19 cellular contexts compared by ENCODE assay signal in the genomic region with DNA sequence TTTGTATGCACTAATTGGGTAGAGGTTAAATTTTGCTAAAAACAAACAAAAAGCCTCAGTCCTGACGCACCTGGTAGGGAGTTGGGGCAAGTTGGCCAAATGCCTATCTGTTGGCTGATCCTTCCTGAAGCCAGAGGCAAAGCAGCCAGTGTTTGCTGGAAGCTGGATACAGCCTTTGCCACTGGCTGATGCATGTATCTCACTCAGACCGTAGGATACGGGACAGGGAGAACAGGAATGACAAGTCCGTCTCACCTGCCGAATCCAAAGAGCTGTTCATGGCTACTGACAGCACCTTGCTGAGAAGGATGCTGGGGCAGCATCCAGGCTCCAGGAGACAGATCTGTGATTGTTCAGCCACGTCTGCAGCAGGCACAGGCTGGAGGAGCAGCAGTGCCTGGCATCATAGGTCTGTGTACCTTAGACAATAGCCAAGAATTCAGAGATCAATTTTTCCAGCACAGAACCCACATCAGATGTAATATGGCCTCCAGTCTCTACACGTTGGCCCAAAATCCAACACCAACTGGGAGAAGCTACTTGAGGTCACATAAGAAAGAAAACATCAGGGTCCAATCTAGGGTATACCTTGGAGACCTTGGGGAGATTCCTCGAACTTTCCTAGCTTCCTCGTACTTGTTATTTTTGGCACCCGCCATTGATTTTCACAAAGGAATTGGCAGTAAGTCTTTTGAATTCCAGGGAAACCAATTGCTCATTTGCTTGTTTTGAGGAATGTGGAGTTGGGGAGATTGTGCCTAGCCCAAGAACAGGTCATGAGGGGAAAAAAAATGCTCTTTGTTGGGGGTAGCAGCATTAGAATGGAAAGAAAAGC.
DNase-seq lines count a peak whose midpoint lies in the region; ATAC-seq, FAIRE-seq and TF ChIP-seq lines count a peak whose summit lies in the region.
"Had no signal": no experiment of that assay in that cellular context is flagged by ENCODE, and none has a peak within 500 bp of the region (broad histone marks: within the 10 kb centered on the region; RNA-seq: fewer than 3 reads in every experiment).

No MANE protein-coding gene starts in this region.

- CTCF ChIA-PET in HEK293 (lab: Yijun Ruan, JAX) = interaction anchor here (0.9 kb wide), 1 partner anchor 43 kb away, joined by 3 read pairs; no protein-coding TSS in a partner anchor
- CTCF ChIA-PET in PC-9 (lab: Charles Lee) = interaction anchor here (0.6 kb wide), 1 partner anchor 85 kb away, joined by 5 read pairs; no protein-coding TSS in a partner anchor

- TF ChIP-seq CTCF in HEK293 (tag by site-specific recombination; IDR thresholded peaks at IDR 0.05) = no peak
- no peak for TF ChIP-seq CTCF in PC-9 (conservative IDR thresholded peaks at IDR 0.05)
- TF ChIP-seq CTCF in endodermal cell (conservative IDR thresholded peaks at IDR 0.05) = no peak
- TF ChIP-seq CTCF in mucosa of descending colon (IDR thresholded peaks at IDR 0.05) = no peak

- peaks cover 66% of the 10 kb centered on the region for H3F3A ChIP-seq in PC-9 (ENCODE audit: insufficient read depth, low read depth)

- intact Hi-C loops in PC-9 (cut with micrococcal nuclease; ENCODE audit: unreplicated experiment) (no loop called here), mucosa of descending colon (cut with DNase I, micrococcal nuclease) (no loop called here)

- H3K9me2 ChIP-seq in PC-9 (ENCODE audit: insufficient read depth) = no peaks in the 10 kb centered on the region

- peak; percentile 69 to 94 for DNase-seq in PC-9
- peak; percentile 7 for DNase-seq in endodermal cell
- no peak for DNase-seq in mucosa of descending colon
- no peak for DNase-seq in GM12892 (ENCODE audit: insufficient read length)
- no peak for DNase-seq in foreskin melanocyte
- DNase-seq: activated CD4-positive, alpha-beta T cell treated with anti-CD3 and anti-CD28 coated beads, Interleukin-2, amount 50 U/mL, for 48 hours; activated naive CD4-positive, alpha-beta T cell treated with anti-CD3 and anti-CD28 coated beads, Interleukin-2, amount 10 ng/mL, durations not matched to agents 7 days and 5 days; activated T-cell treated with anti-CD3 and anti-CD28 coated beads for 4 hours; cortex of kidney; head of caudate nucleus; naive B cell; NCI-H1105 treated with DMSO at 0.1 percent for 48 hours; T-helper 1 cell had no signal

- TF ChIP-seq POLR2A in GM12892 (IDR thresholded peaks at IDR 0.05; ENCODE audit: low read depth, low read length) = no peak

- 91 to 95% methylated on average over 6 to 10 of the region's 10 CpGs for WGBS in endodermal cell (ENCODE audit: insufficient coverage in 1 of 2, insufficient read length in 1 of 2), 2 experiments

- no TSS peak for BruUV-seq in PC-9 (replicated peaks; lab: Mats Ljungman, UMichigan)

- H2AFZ ChIP-seq in PC-9 = peak overlapping the region; percentile 17; the same call in 1 of the 2 replicates
- H2AFZ ChIP-seq: parathyroid adenoma had no signal

- no peaks in the 10 kb centered on the region for H3K36me3 Mint-ChIP-seq in endodermal cell (ENCODE audit: low read depth)
- H3K36me3 Mint-ChIP-seq: activated naive CD4-positive, alpha-beta T cell treated with anti-CD3 and anti-CD28 coated beads, Interleukin-2, amount 10 ng/mL, durations not matched to agents 7 days and 5 days; brain; naive B cell had no signal

- ATAC-seq in mucosa of descending colon (peak; percentile 31), GM18868 (IDR thresholded peaks at IDR 0.05; ENCODE audit: unreplicated experiment) (no peak)

- H3K27me3 ChIP-seq in PC-9 (ENCODE audit: insufficient read depth, low read depth) = no peaks in the 10 kb centered on the region
- H3K27me3 ChIP-seq in endodermal cell (ENCODE audit: control insufficient read depth, insufficient read depth, low read length, poor library complexity, severe bottlenecking) = no peaks in the 10 kb centered on the region
- H3K27me3 ChIP-seq: vagina had no signal

- H3K36me3 ChIP-seq in HEK293 (ENCODE audit: control insufficient read depth in 2 of 2, insufficient read depth in 1 of 2, low read length in 2 of 2) = no peaks in the 10 kb centered on the region
- no peaks in the 10 kb centered on the region for H3K36me3 ChIP-seq in PC-9 (ENCODE audit: low read depth)
- no peaks in the 10 kb centered on the region for H3K36me3 ChIP-seq in endodermal cell (ENCODE audit: control insufficient read depth, insufficient read depth, low read length)
- no peaks in the 10 kb centered on the region for H3K36me3 ChIP-seq in mucosa of descending colon (ENCODE audit: low read depth)
- H3K36me3 ChIP-seq: vagina had no signal

- peaks cover 5% of the 10 kb centered on the region for H3K4me1 Mint-ChIP-seq in endodermal cell
- H3K4me1 Mint-ChIP-seq: activated naive CD4-positive, alpha-beta T cell treated with anti-CD3 and anti-CD28 coated beads, Interleukin-2, amount 10 ng/mL, durations not matched to agents 7 days and 5 days had no signal

- H3K4me1 ChIP-seq in HEK293 (ENCODE audit: control insufficient read depth, insufficient read depth, low read length) (no peaks in the 10 kb centered on the region), PC-9 (replicated peaks; ENCODE audit: insufficient read depth) (peaks cover 90% of the 10 kb centered on the region), endodermal cell (ENCODE audit: control insufficient read depth, insufficient read depth, low read length) (no peaks in the 10 kb centered on the region), mucosa of descending colon (ENCODE audit: low read depth) (peaks cover 6% of the 10 kb centered on the region)

- H3K4me3 ChIP-seq in HEK293 (ENCODE audit: low read depth, low read length) = no peak overlapping the region
- H3K4me3 ChIP-seq in PC-9 = no peak overlapping the region; the same call in 1 of the 2 replicates
- H3K4me3 ChIP-seq in endodermal cell (ENCODE audit: low read length) = no peak overlapping the region
- no peak overlapping the region for H3K4me3 ChIP-seq in mucosa of descending colon
- H3K4me3 ChIP-seq: lung, vagina had no signal

- H3K9me3 Mint-ChIP-seq in endodermal cell = no peaks in the 10 kb centered on the region
- H3K9me3 Mint-ChIP-seq: activated naive CD4-positive, alpha-beta T cell treated with anti-CD3 and anti-CD28 coated beads, Interleukin-2, amount 10 ng/mL, durations not matched to agents 7 days and 5 days; naive B cell had no signal

- no peaks in the 10 kb centered on the region for H4K20me1 ChIP-seq in PC-9 (ENCODE audit: insufficient read depth)

- H3K27me3 Mint-ChIP-seq in endodermal cell (ENCODE audit: insufficient read depth) = peaks cover 52% of the 10 kb centered on the region
- H3K27me3 Mint-ChIP-seq: brain had no signal

- POLR2A ChIA-PET in HEK293 (lab: Yijun Ruan, JAX) = no interaction called here
- POLR2A ChIA-PET in PC-9 (lab: Charles Lee; ENCODE audit: unreplicated experiment) = interaction anchor here (0.6 kb wide), 3 partner anchors 50 to 230 kb away, joined by 3 to 5 read pairs (median 3); no protein-coding TSS in a partner anchor

- H3K9me3 ChIP-seq in HEK293 (ENCODE audit: control insufficient read depth, insufficient read depth, low read depth, low read length) = no peaks in the 10 kb centered on the region
- no peaks in the 10 kb centered on the region for H3K9me3 ChIP-seq in PC-9 (ENCODE audit: insufficient read depth, low read depth)
- H3K9me3 ChIP-seq in endodermal cell (ENCODE audit: control insufficient read depth, low read length) = no peaks in the 10 kb centered on the region
- H3K9me3 ChIP-seq in mucosa of descending colon = no peaks in the 10 kb centered on the region
- H3K9me3 ChIP-seq: vagina had no signal

- no peak overlapping the region for H3K9ac ChIP-seq in endodermal cell (ENCODE audit: extremely low read depth, low read length, poor library complexity, severe bottlenecking)
- H3K9ac ChIP-seq: parathyroid adenoma had no signal

- H3K79me2 ChIP-seq in PC-9 (ENCODE audit: low read depth) = peaks cover 24% of the 10 kb centered on the region; the same call in 1 of the 2 replicates
- H3K79me2 ChIP-seq: parathyroid adenoma had no signal

- no peak overlapping the region for H3K27ac Mint-ChIP-seq in endodermal cell
- H3K27ac Mint-ChIP-seq: activated naive CD4-positive, alpha-beta T cell treated with anti-CD3 and anti-CD28 coated beads, Interleukin-2, amount 10 ng/mL, durations not matched to agents 7 days and 5 days; naive B cell had no signal

- H3K27ac ChIP-seq in HEK293 (ENCODE audit: extremely low read depth, low read depth, low read length) = no peak overlapping the region
- peak overlapping the region; percentile 99 for H3K27ac ChIP-seq in PC-9
- H3K27ac ChIP-seq in endodermal cell (ENCODE audit: low read depth, low read length) = no peak overlapping the region
- H3K27ac ChIP-seq: parathyroid adenoma, vagina had no signal

- peak overlapping the region; percentile 96 for H3K4me2 ChIP-seq in PC-9

- H3K4me3 Mint-ChIP-seq in endodermal cell = no peak overlapping the region
- H3K4me3 Mint-ChIP-seq: activated naive CD4-positive, alpha-beta T cell treated with anti-CD3 and anti-CD28 coated beads, Interleukin-2, amount 10 ng/mL, durations not matched to agents 7 days and 5 days; brain; naive B cell had no signal

- no peak for FAIRE-seq in GM12892 (lab: Jason Lieb, UNC)

TF ChIP-seq in HEK293, 187 proteins besides CTCF, POLR2A, EP300 and RAD21:
- TF ChIP-seq, protein P1, sequence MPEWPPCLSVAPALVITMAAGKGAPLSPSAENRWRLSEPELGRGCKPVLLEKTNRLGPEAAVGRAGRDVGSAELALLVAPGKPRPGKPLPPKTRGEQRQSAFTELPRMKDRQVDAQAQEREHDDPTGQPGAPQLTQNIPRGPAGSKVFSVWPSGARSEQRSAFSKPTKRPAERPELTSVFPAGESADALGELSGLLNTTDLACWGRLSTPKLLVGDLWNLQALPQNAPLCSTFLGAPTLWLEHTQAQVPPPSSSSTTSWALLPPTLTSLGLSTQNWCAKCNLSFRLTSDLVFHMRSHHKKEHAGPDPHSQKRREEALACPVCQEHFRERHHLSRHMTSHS (tag by site-specific recombination; IDR thresholded peaks at IDR 0.05) = no peak
- TF ChIP-seq FEZF1 (tag by site-specific recombination; IDR thresholded peaks at IDR 0.05) = 0 out of 2 replicates have a peak, but pooled peaks have one; percentile 11
- TF ChIP-seq ZBTB17 (tag by site-specific recombination; IDR thresholded peaks at IDR 0.05) = peak; percentile 24; the same call in 1 of the 2 replicates
TF ChIP-seq in HEK293: peak in this region for 2.

Comparison
In these comparisons a context has a peak if more than half of its experiments do, and no peak if none do; other contexts are left out.
1. DNase-seq: peak in PC-9 (2 of 2) and endodermal cell (single experiment); none in mucosa of descending colon (0 of 3), GM12892 (single experiment) and foreskin melanocyte (single experiment).